ENCODE assay signal across 13 cellular contexts in genomic region chr6:11727995-11728961, GRCh38. TPM values are rescaled to one million over a fixed set of nuclear protein-coding genes. Genes with fewer than 3 reads are reported as not detected.
DNase-seq lines count a peak whose midpoint lies in the region; ATAC-seq and TF ChIP-seq lines count a peak whose summit lies in the region.
"Had no signal": no experiment of that assay in that cellular context is flagged by ENCODE, and none has a peak within 500 bp of the region (broad histone marks: within the 10 kb centered on the region; RNA-seq: fewer than 3 reads in every experiment).

No MANE protein-coding gene starts in this region.

- H3K27ac ChIP-seq in upper lobe of right lung, result no peak overlapping the region

- no peaks in the 10 kb centered on the region for H3K9me3 ChIP-seq in upper lobe of right lung

- peaks cover 10% of the 10 kb centered on the region for H3K4me1 ChIP-seq in upper lobe of right lung

- ATAC-seq in activated naive CD8-positive, alpha-beta T cell treated with anti-CD3 and anti-CD28 coated beads, Interleukin-2, amount 10 ng/mL, durations not matched to agents 7 days and 5 days (ENCODE audit: low read depth), result peak; percentile 54
- ATAC-seq in upper lobe of right lung (peak; percentile 44), GM18498 (IDR thresholded peaks at IDR 0.05; ENCODE audit: unreplicated experiment) (no peak)
- ATAC-seq: left cardiac atrium had no signal

- H3K36me3 Mint-ChIP-seq in activated naive CD8-positive, alpha-beta T cell treated with anti-CD3 and anti-CD28 coated beads, Interleukin-2, amount 10 ng/mL, durations not matched to agents 7 days and 5 days, result peaks cover 17% of the 10 kb centered on the region
- no peaks in the 10 kb centered on the region for H3K36me3 Mint-ChIP-seq in type B pancreatic cell

- intact Hi-C loops in upper lobe of right lung (cut with DNase I), result no loop called here

- no peak overlapping the region for H3K4me3 ChIP-seq in upper lobe of right lung

- H3K27me3 ChIP-seq in upper lobe of right lung, result no peaks in the 10 kb centered on the region

- peaks cover 4% of the 10 kb centered on the region for H3K9me3 Mint-ChIP-seq in activated naive CD8-positive, alpha-beta T cell treated with anti-CD3 and anti-CD28 coated beads, Interleukin-2, amount 10 ng/mL, durations not matched to agents 7 days and 5 days
- H3K9me3 Mint-ChIP-seq in type B pancreatic cell, result no peaks in the 10 kb centered on the region
- H3K9me3 Mint-ChIP-seq: activated B cell treated with CpG ODN at 0.5 μM for 24 hours had no signal

- no peaks in the 10 kb centered on the region for H3K27me3 Mint-ChIP-seq in activated naive CD8-positive, alpha-beta T cell treated with anti-CD3 and anti-CD28 coated beads, Interleukin-2, amount 10 ng/mL, durations not matched to agents 7 days and 5 days
- no peaks in the 10 kb centered on the region for H3K27me3 Mint-ChIP-seq in type B pancreatic cell

- POLR2A ChIA-PET in activated naive CD8-positive, alpha-beta T cell treated with anti-CD3 and anti-CD28 coated beads, Interleukin-2, amount 10 ng/mL, durations not matched to agents 7 days and 5 days (lab: Charles Lee), result interaction anchor here (1.5 to 1.7 kb wide), 2 partner anchors 14 to 17 kb away, joined by 9 to 14 read pairs; no protein-coding TSS in a partner anchor

- DNase-seq in stimulated activated naive CD4-positive, alpha-beta T cell (lab: John Stamatoyannopoulos, UW), result peak in 5 of 6 experiments; percentile 25 to 76 (median 73)
- DNase-seq in stimulated activated naive CD4-positive, alpha-beta T cell treated with Interleukin-2 at 50 U/mL for 16 hours (lab: John Stamatoyannopoulos, UW), result no peak
- DNase-seq in activated CD4-positive, alpha-beta T cell treated with anti-CD3 and anti-CD28 coated beads for 4 hours, result peak; percentile 46 to 53
- DNase-seq in activated naive CD8-positive, alpha-beta T cell treated with anti-CD3 and anti-CD28 coated beads, Interleukin-2, amount 10 ng/mL, durations not matched to agents 7 days and 5 days, result no peak
- DNase-seq in upper lobe of right lung (no peak), type B pancreatic cell (ENCODE audit: extremely low spot score, unreplicated experiment) (no peak), mesenteric fat pad (ENCODE audit: low spot score) (no peak)
- DNase-seq: activated B cell treated with CpG ODN at 0.5 μM for 24 hours, EL, left cardiac atrium, SHP77 had no signal

- peak overlapping the region; percentile 78 for H3K27ac Mint-ChIP-seq in activated naive CD8-positive, alpha-beta T cell treated with anti-CD3 and anti-CD28 coated beads, Interleukin-2, amount 10 ng/mL, durations not matched to agents 7 days and 5 days
- H3K27ac Mint-ChIP-seq in type B pancreatic cell, result no peak overlapping the region
- H3K27ac Mint-ChIP-seq: activated B cell treated with CpG ODN at 0.5 μM for 24 hours had no signal

- H3K4me1 Mint-ChIP-seq in activated naive CD8-positive, alpha-beta T cell treated with anti-CD3 and anti-CD28 coated beads, Interleukin-2, amount 10 ng/mL, durations not matched to agents 7 days and 5 days, result peaks cover 44% of the 10 kb centered on the region
- H3K4me1 Mint-ChIP-seq in type B pancreatic cell (ENCODE audit: unreplicated experiment), result peaks cover 7% of the 10 kb centered on the region

- TF ChIP-seq CTCF in upper lobe of right lung (IDR thresholded peaks at IDR 0.05) (no peak), type B pancreatic cell (conservative IDR thresholded peaks at IDR 0.05) (no peak)

- H3K4me3 Mint-ChIP-seq in activated naive CD8-positive, alpha-beta T cell treated with anti-CD3 and anti-CD28 coated beads, Interleukin-2, amount 10 ng/mL, durations not matched to agents 7 days and 5 days, result peak overlapping the region; percentile 76
- H3K4me3 Mint-ChIP-seq in type B pancreatic cell, result no peak overlapping the region
- H3K4me3 Mint-ChIP-seq: activated B cell treated with CpG ODN at 0.5 μM for 24 hours, neural crest cell had no signal

- no peaks in the 10 kb centered on the region for H3K36me3 ChIP-seq in upper lobe of right lung

RNA-seq across cellular contexts. Expression of gene ADTRP, which starts 50.3 kb away (rescaled TPM):
- total RNA-seq in activated naive CD8-positive, alpha-beta T cell treated with anti-CD3 and anti-CD28 coated beads, Interleukin-2, amount 10 ng/mL, durations not matched to agents 7 days and 5 days, result 1 to 10 TPM; 1.9 to 2.3 TPM
- total RNA-seq in upper lobe of right lung (21.0 TPM), type B pancreatic cell (ENCODE audit: low replicate concordance) (1.4 and 3.2 TPM in 2 replicates), mesenteric fat pad (2.3 TPM)
- total RNA-seq: neural crest cell had no signal

Comparison
In these comparisons a context has a peak if more than half of its experiments do, and no peak if none do; other contexts are left out.
1. DNase-seq: peak in stimulated activated naive CD4-positive, alpha-beta T cell (5 of 6) and activated CD4-positive, alpha-beta T cell treated with anti-CD3 and anti-CD28 coated beads for 4 hours (2 of 2); none in stimulated activated naive CD4-positive, alpha-beta T cell treated with Interleukin-2 at 50 U/mL for 16 hours (single experiment), activated naive CD8-positive, alpha-beta T cell treated with anti-CD3 and anti-CD28 coated beads, Interleukin-2, amount 10 ng/mL, durations not matched to agents 7 days and 5 days (single experiment), upper lobe of right lung (single experiment), type B pancreatic cell (single experiment) and mesenteric fat pad (single experiment).